9 cellular contexts compared by ENCODE assay signal in the genomic region with DNA sequence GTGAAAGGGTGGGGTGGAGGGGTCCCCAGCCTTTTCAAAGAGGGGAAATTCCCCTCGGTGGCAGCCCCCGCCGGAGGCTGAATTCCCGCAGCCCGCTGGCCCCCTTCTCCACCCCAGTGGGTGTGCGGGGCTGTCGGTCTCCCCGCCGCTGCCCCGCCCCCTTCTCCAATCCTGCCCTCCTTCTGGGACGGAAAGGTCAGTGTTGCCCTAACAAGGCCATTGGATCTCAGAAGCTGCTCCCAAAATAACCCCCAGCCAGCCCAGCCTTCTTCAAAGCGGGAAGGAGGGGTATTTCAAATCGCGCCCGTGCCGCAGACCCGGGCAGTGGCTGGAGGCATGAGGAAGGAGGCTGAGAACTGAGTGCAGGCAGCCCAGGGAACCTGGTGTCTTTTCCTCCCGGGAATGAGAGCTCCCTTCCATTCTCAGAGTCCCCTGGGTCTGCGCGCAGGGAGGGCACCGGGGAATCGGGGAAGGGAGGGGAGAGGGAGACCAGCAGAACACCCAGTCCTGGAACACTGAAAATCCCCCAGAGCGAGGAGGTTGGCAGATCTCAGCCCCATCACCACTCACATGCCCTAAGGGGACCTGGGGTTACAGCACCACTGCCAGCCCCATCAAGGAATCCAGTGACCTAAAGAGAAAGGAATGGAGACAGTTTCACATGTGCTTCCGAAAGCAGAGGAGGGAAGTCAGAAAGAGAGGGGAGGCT. TPM values are rescaled to one million over a fixed set of nuclear protein-coding genes. Genes with fewer than 3 reads are reported as not detected.
DNase-seq lines count a peak whose midpoint lies in the region; ATAC-seq lines count a peak whose summit lies in the region.
"Had no signal": no experiment of that assay in that cellular context is flagged by ENCODE, and none has a peak within 500 bp of the region (broad histone marks: within the 10 kb centered on the region; RNA-seq: fewer than 3 reads in every experiment).

A gene (minus strand): TSS at position 135 of the 709 bp plus-strand sequence. CDS start 483 bp downstream, outside the sequence.

- peak within 1 kb of the TSS; percentile 12 for H3K4me3 ChIP-seq in thymus (ENCODE audit: low read length)

- H3K27ac ChIP-seq in thymus (ENCODE audit: low read depth): no peak within 1 kb of the TSS

- H3K27ac Mint-ChIP-seq in activated T-cell treated with anti-CD3 and anti-CD28 coated beads, Interleukin-2, amount 50 U/mL, for 72 hours: no peak within 1 kb of the TSS

- H3K4me3 Mint-ChIP-seq in activated T-cell treated with anti-CD3 and anti-CD28 coated beads, Interleukin-2, amount 50 U/mL, for 72 hours: peak within 1 kb of the TSS; percentile 45 to 63
- H3K4me3 Mint-ChIP-seq: activated T-cell treated with anti-CD3 and anti-CD28 coated beads, Interleukin-2, amount 50 U/mL, for 4 hours had no signal

- no peaks in the 10 kb centered on the region for H3K36me3 ChIP-seq in thymus (ENCODE audit: control insufficient read depth, insufficient read depth)

- H3K27me3 ChIP-seq in thymus (ENCODE audit: control insufficient read depth, insufficient read depth): peaks cover 28% of the 10 kb centered on the region

- H3K36me3 Mint-ChIP-seq in activated T-cell treated with anti-CD3 and anti-CD28 coated beads, Interleukin-2, amount 50 U/mL, for 72 hours (ENCODE audit: insufficient read depth in 2 of 2): no peaks in the 10 kb centered on the region

- peaks cover 10% of the 10 kb centered on the region for H3K4me1 Mint-ChIP-seq in activated T-cell treated with anti-CD3 and anti-CD28 coated beads, Interleukin-2, amount 50 U/mL, for 72 hours (ENCODE audit: low read depth)

- DNase-seq in activated T-cell treated with anti-CD3 and anti-CD28 coated beads, Interleukin-2, amount 50 U/mL, for 72 hours: no peak
- DNase-seq in activated T-cell treated with anti-CD3 and anti-CD28 coated beads for 4 hours (no peak), cerebellar cortex (ENCODE audit: low spot score) (peak; percentile 25), left kidney (ENCODE audit: low read depth, low spot score) (peak; percentile 57), NCI-H2107 (lab: John Stamatoyannopoulos, UW) (no peak)
- DNase-seq in stimulated activated naive CD4-positive, alpha-beta T cell (lab: John Stamatoyannopoulos, UW): no peak
- DNase-seq: activated T-cell treated with anti-CD3 and anti-CD28 coated beads, Interleukin-2, amount 50 U/mL, for 4 hours had no signal

- H3K27me3 Mint-ChIP-seq in activated T-cell treated with anti-CD3 and anti-CD28 coated beads, Interleukin-2, amount 50 U/mL, for 72 hours (ENCODE audit: low read depth): peaks cover 70% of the 10 kb centered on the region

- H3K9me3 ChIP-seq in thymus (ENCODE audit: control insufficient read depth): no peaks in the 10 kb centered on the region

- H3K4me1 ChIP-seq in thymus (ENCODE audit: control insufficient read depth, insufficient read depth, low read length): no peaks in the 10 kb centered on the region

- peak in 1 of 2 donors; percentile 7 for ATAC-seq in activated T-cell treated with anti-CD3 and anti-CD28 coated beads, Interleukin-2, amount 50 U/mL, for 72 hours (replicated peaks in 1 of 2)
- ATAC-seq in GM19463 (IDR thresholded peaks at IDR 0.05; ENCODE audit: unreplicated experiment): no peak

- WGBS in thymus: 6% methylated on average over 24 of the region's 24 CpGs

- no peaks in the 10 kb centered on the region for H3K9me3 Mint-ChIP-seq in activated T-cell treated with anti-CD3 and anti-CD28 coated beads, Interleukin-2, amount 50 U/mL, for 72 hours
- H3K9me3 Mint-ChIP-seq: activated T-cell treated with anti-CD3 and anti-CD28 coated beads, Interleukin-2, amount 50 U/mL, for 4 hours had no signal

RNA-seq across cellular contexts. Expression of the gene that starts here (rescaled TPM):
- total RNA-seq in activated T-cell treated with anti-CD3 and anti-CD28 coated beads, Interleukin-2, amount 50 U/mL, for 72 hours: under 1 TPM; 0.29 to 0.46 TPM
- polyA plus RNA-seq in thymus: 2.0 TPM
- total RNA-seq: activated T-cell treated with anti-CD3 and anti-CD28 coated beads, Interleukin-2, amount 50 U/mL, for 4 hours had no signal

Comparison
In these comparisons a context has a peak if more than half of its experiments do, and no peak if none do; other contexts are left out.
1. DNase-seq: peak in cerebellar cortex (single experiment) and left kidney (single experiment); none in activated T-cell treated with anti-CD3 and anti-CD28 coated beads, Interleukin-2, amount 50 U/mL, for 72 hours (0 of 2), activated T-cell treated with anti-CD3 and anti-CD28 coated beads for 4 hours (single experiment), NCI-H2107 (single experiment) and stimulated activated naive CD4-positive, alpha-beta T cell (0 of 6).